Comparison of ENCODE assay signal across 8 cellular contexts in the genomic region with DNA sequence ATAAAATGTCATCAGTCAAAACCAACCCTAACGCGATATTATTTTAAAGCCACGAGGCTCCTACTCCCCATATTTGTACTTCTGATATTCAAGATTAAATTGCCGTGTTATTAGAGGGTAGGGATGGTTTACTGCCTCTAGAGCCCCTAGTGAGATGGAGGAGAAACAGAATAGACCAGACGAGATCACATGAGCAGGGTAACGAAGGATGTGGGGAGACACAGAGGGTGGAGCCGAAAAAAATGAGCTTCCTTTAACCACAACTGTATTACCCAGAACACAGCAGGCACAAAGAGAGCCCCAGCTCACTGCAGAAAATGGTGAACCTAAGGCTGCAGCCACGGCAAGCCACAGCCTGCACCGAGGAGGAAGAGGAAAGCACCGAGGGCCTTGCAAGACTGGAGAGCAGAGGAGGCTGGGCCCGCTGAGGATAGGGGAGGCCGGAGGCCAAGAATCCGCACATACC. TPM values are rescaled to one million over a fixed set of nuclear protein-coding genes. Genes with fewer than 3 reads are reported as not detected.
A peak's percentile ranks its signal among the peaks of the same experiment; 100 is the strongest.
DNase-seq lines count a peak whose midpoint lies in the region; ATAC-seq and TF ChIP-seq lines count a peak whose summit lies in the region.

No MANE protein-coding gene starts in this region.

- peaks cover 0 to 9% of the 10 kb centered on the region in 2 donors for H3K36me3 ChIP-seq in gastroesophageal sphincter

- TF ChIP-seq CTCF in gastroesophageal sphincter (IDR thresholded peaks at IDR 0.05), result no peak

- no peaks in the 10 kb centered on the region for H3K27me3 ChIP-seq in gastroesophageal sphincter

- no peaks in the 10 kb centered on the region for H3K27me3 Mint-ChIP-seq in stimulated activated memory B cell treated with anti-CD40 and anti-IgM and Interleukin-4, amounts not matched to agents 10 μg/mL and 1 μg/mL and 100 μg/mL, for 72 hours

- 68 to 85% methylated on average over 4 to 13 of the region's 13 CpGs for WGBS in gastroesophageal sphincter (ENCODE audit: low coverage in 1 of 2), 2 donors

- H3K9me3 Mint-ChIP-seq in stimulated activated memory B cell treated with anti-CD40 and anti-IgM and Interleukin-4, amounts not matched to agents 10 μg/mL and 1 μg/mL and 100 μg/mL, for 72 hours, result no peaks in the 10 kb centered on the region

- H3K4me1 Mint-ChIP-seq in stimulated activated memory B cell treated with anti-CD40 and anti-IgM and Interleukin-4, amounts not matched to agents 10 μg/mL and 1 μg/mL and 100 μg/mL, for 72 hours, result peaks cover 69% of the 10 kb centered on the region

- peak overlapping the region; percentile 72 for H3K27ac Mint-ChIP-seq in stimulated activated memory B cell treated with anti-CD40 and anti-IgM and Interleukin-4, amounts not matched to agents 10 μg/mL and 1 μg/mL and 100 μg/mL, for 72 hours

- H3K4me1 ChIP-seq in gastroesophageal sphincter, result peaks cover 0 to 47% (median 5%) of the 10 kb centered on the region in 3 donors

- peak overlapping the region in 2 of 4 donors; percentile 27 to 41 for H3K27ac ChIP-seq in gastroesophageal sphincter

- H3K4me3 ChIP-seq in Jurkat, Clone E6-1 (ENCODE audit: low read length), result peak overlapping the region; percentile 51
- H3K4me3 ChIP-seq in gastroesophageal sphincter, result no peak overlapping the region

- peak overlapping the region; percentile 67 for H3K4me3 Mint-ChIP-seq in stimulated activated memory B cell treated with anti-CD40 and anti-IgM and Interleukin-4, amounts not matched to agents 10 μg/mL and 1 μg/mL and 100 μg/mL, for 72 hours

- TF ChIP-seq POLR2A in gastroesophageal sphincter (IDR thresholded peaks at IDR 0.05), result no peak

- H3K9me3 ChIP-seq in gastroesophageal sphincter, result no peaks in the 10 kb centered on the region

- peaks cover 58% of the 10 kb centered on the region for H3K36me3 Mint-ChIP-seq in stimulated activated memory B cell treated with anti-CD40 and anti-IgM and Interleukin-4, amounts not matched to agents 10 μg/mL and 1 μg/mL and 100 μg/mL, for 72 hours

- DNase-seq in ELF-1 (ENCODE audit: low read depth, low spot score) (peak; percentile 16), cerebellar nuclear complex (lab: John Stamatoyannopoulos, UW) (no peak), NCI-H2081 treated with DMSO at 0.1 percent for 48 hours (lab: John Stamatoyannopoulos, UW) (no peak)
- peak; percentile 98 for DNase-seq in Jurkat, Clone E6-1 (ENCODE audit: low read depth, low spot score)
- DNase-seq in activated CD4-positive, alpha-beta T cell treated with anti-CD3 and anti-CD28 coated beads, Interleukin-2, amount 50 U/mL, for 4 hours, result peak; percentile 55 to 59

- ATAC-seq in GM21528 (IDR thresholded peaks at IDR 0.05; ENCODE audit: low FRiP score, unreplicated experiment), result peak; percentile 98
- ATAC-seq in gastroesophageal sphincter, result peak; percentile 39
- ATAC-seq in stimulated activated memory B cell treated with anti-CD40 and anti-IgM and Interleukin-4, amounts not matched to agents 10 μg/mL and 1 μg/mL and 100 μg/mL, for 72 hours, result peak; percentile 99

- no peak for TF ChIP-seq EP300 in gastroesophageal sphincter (IDR thresholded peaks at IDR 0.05)

RNA-seq across cellular contexts. Expression of a gene that starts 14.3 kb away (rescaled TPM):
- polyA plus RNA-seq in Jurkat, Clone E6-1 (2012; ENCODE audit: insufficient read depth, insufficient read length), result 17.1 TPM
- 10 to 100 TPM; 21.8 to 30.4 (median 27.2) TPM for total RNA-seq in gastroesophageal sphincter

RNA-seq across cellular contexts. Expression of a gene that starts 59.4 kb away (rescaled TPM):
- 6.0 TPM for polyA plus RNA-seq in Jurkat, Clone E6-1 (2012; ENCODE audit: insufficient read depth, insufficient read length)
- 10 to 100 TPM in 2 of 4 donors, 1 to 10 TPM in 2; 7.3 to 12.4 (median 10.2) TPM for total RNA-seq in gastroesophageal sphincter

Comparison
In these comparisons a context has a peak if more than half of its experiments do, and no peak if none do; other contexts are left out.
1. DNase-seq: peak in ELF-1 (single experiment), Jurkat, Clone E6-1 (single experiment) and activated CD4-positive, alpha-beta T cell treated with anti-CD3 and anti-CD28 coated beads, Interleukin-2, amount 50 U/mL, for 4 hours (2 of 2); none in cerebellar nuclear complex (0 of 2) and NCI-H2081 treated with DMSO at 0.1 percent for 48 hours (single experiment).
2. ATAC-seq: peak in every context shown above with its lines; median percentile 99 in stimulated activated memory B cell treated with anti-CD40 and anti-IgM and Interleukin-4, amounts not matched to agents 10 μg/mL and 1 μg/mL and 100 μg/mL, for 72 hours; 98 in GM21528; 39 in gastroesophageal sphincter.